In the genomic region with DNA sequence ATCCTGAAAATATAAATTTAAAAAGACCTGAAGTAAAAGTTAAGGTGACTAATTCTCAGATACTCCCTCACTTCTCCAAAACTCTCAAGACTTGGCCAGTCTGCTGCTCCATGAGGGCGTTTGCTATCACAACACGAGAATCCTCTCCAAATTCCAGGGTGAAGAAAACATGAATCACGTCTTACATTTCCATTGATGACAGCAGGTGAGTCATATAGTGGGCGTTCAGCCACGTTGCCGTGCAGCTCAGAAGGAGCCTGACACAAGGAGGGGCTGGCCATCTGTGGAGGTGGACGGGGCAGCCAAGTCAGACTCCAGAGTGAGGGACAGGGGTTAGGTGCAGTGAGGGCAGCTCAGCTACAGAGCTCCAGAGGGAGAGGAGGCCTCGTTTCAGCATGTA, we compare ENCODE assay signal across 13 cellular contexts.
DNase-seq lines count a peak whose midpoint lies in the region; FAIRE-seq and TF ChIP-seq lines count a peak whose summit lies in the region.
"Had no signal": no experiment of that assay in that cellular context is flagged by ENCODE, and none has a peak within 500 bp of the region (broad histone marks: within the 10 kb centered on the region; RNA-seq: fewer than 3 reads in every experiment).

No MANE protein-coding gene starts in this region.

- intact Hi-C loops in sigmoid colon (cut with DNase I) = no loop called here

- H3K4me1 ChIP-seq in small intestine (ENCODE audit: control insufficient read depth in 2 of 2, insufficient read depth in 1 of 2, low read depth in 1 of 2, low read length in 1 of 2) = no peaks in the 10 kb centered on the region
- no peaks in the 10 kb centered on the region for H3K4me1 ChIP-seq in sigmoid colon

- TF ChIP-seq POLR2A in sigmoid colon (IDR thresholded peaks at IDR 0.05) = no peak

- H3K27ac ChIP-seq in small intestine (ENCODE audit: low read depth in 1 of 2, low read length in 1 of 2) (no peak overlapping the region), sigmoid colon (no peak overlapping the region)

- WGBS in small intestine, 3 donors = 65 to 80% (median 68%) methylated on average over 8 of the region's 8 CpGs
- 75 to 88% methylated on average over 8 of the region's 8 CpGs for WGBS in sigmoid colon, 2 donors

- in situ Hi-C loops in astrocyte of the cerebellum (cut with HindIII; ENCODE audit: low sequenced_read_pairs) = no loop called here

- DNase-seq in LHCN-M2 (ENCODE audit: low read depth) (peak; percentile 63), astrocyte of the cerebellum (ENCODE audit: low read depth) (peak; percentile 83), inferior parietal cortex (ENCODE audit: extremely low spot score) (peak; percentile 25), retinal pigment epithelial cell (ENCODE audit: low read depth) (peak; percentile 9), C1 segment of cervical spinal cord (lab: John Stamatoyannopoulos, UW) (no peak), small intestine (no peak), NCI-H1436 treated with DMSO at 0.1 percent for 48 hours (lab: John Stamatoyannopoulos, UW) (no peak), sigmoid colon (no peak)
- DNase-seq: activated CD4-positive, alpha-beta memory T cell treated with anti-CD3 and anti-CD28 coated beads, Interleukin-2, amount 10 ng/mL, durations not matched to agents 7 days and 5 days; dermis blood vessel endothelial cell; KG1; NCI-H1417; stimulated activated CD4-positive, alpha-beta T cell treated with anti-CD3 and anti-CD28 coated beads, Interleukin-15, amount 100 ng/mL, for 24 hours had no signal

- H3K36me3 ChIP-seq in small intestine (ENCODE audit: control insufficient read depth in 2 of 2, insufficient read depth in 2 of 2, low read length in 2 of 2) (no peaks in the 10 kb centered on the region), sigmoid colon (no peaks in the 10 kb centered on the region)

- TF ChIP-seq CTCF in astrocyte of the cerebellum (IDR thresholded peaks at IDR 0.05; ENCODE audit: low read depth, low read length, missing control alignments) = peak; percentile 13
- no peak for TF ChIP-seq CTCF in retinal pigment epithelial cell (conservative IDR thresholded peaks at IDR 0.05; ENCODE audit: low read depth, low read length)
- TF ChIP-seq CTCF in sigmoid colon (IDR thresholded peaks at IDR 0.05) = no peak

- H3K4me3 ChIP-seq in astrocyte of the cerebellum (ENCODE audit: low read depth, low read length) (no peak overlapping the region), retinal pigment epithelial cell (ENCODE audit: low read length) (no peak overlapping the region), small intestine (ENCODE audit: low read depth in 1 of 2, low read length in 2 of 2) (no peak overlapping the region), sigmoid colon (no peak overlapping the region)

- no peak for FAIRE-seq in small intestine (lab: Jason Lieb, UNC)

- TF ChIP-seq EP300 in sigmoid colon (IDR thresholded peaks at IDR 0.05) = no peak

- no peaks in the 10 kb centered on the region for H3K9me3 ChIP-seq in small intestine (ENCODE audit: control insufficient read depth, low read depth)
- no peaks in the 10 kb centered on the region for H3K9me3 ChIP-seq in sigmoid colon

- H3K27me3 ChIP-seq in small intestine (ENCODE audit: control insufficient read depth in 2 of 2, insufficient read depth in 2 of 2, low read length in 2 of 2) (no peaks in the 10 kb centered on the region), sigmoid colon (no peaks in the 10 kb centered on the region)

Comparison
In these comparisons a context has a peak if more than half of its experiments do, and no peak if none do; other contexts are left out.
1. DNase-seq: peak in LHCN-M2 (single experiment), astrocyte of the cerebellum (single experiment), inferior parietal cortex (single experiment) and retinal pigment epithelial cell (single experiment); none in C1 segment of cervical spinal cord (0 of 14), small intestine (single experiment), NCI-H1436 treated with DMSO at 0.1 percent for 48 hours (single experiment) and sigmoid colon (single experiment).